In genomic region chrX:154599531-154599930, GRCh38 we compare ENCODE assay signal across 1 cellular context.
TF ChIP-seq lines count a peak whose summit lies in the region.

No MANE protein-coding gene starts in this region.

TF ChIP-seq in H1, 55 proteins besides CTCF, POLR2A, EP300 and RAD21:
- TF ChIP-seq TEAD4 (IDR thresholded peaks at IDR 0.05; ENCODE audit: low read depth, low read length): no peak
- TF ChIP-seq SRF (IDR thresholded peaks at IDR 0.05; ENCODE audit: low read depth, low read length): no peak
- no peak for TF ChIP-seq SAP30 (IDR thresholded peaks at IDR 0.05; ENCODE audit: insufficient read depth, insufficient replicate concordance, low read length)
- TF ChIP-seq TCF12 (IDR thresholded peaks at IDR 0.05; ENCODE audit: low read depth, low read length): no peak
- no peak for TF ChIP-seq YY1 (IDR thresholded peaks at IDR 0.05; ENCODE audit: low read depth, low read length)
- TF ChIP-seq ATF3 (IDR thresholded peaks at IDR 0.05; ENCODE audit: insufficient read depth, low read depth, low read length): no peak
- TF ChIP-seq SUZ12 (IDR thresholded peaks at IDR 0.05; ENCODE audit: low read length): no peak
- no peak for TF ChIP-seq ZNF274 (IDR thresholded peaks at IDR 0.05; ENCODE audit: borderline replicate concordance, extremely low read depth, low read length)
- TF ChIP-seq CTBP2 (IDR thresholded peaks at IDR 0.05; ENCODE audit: borderline replicate concordance, insufficient read depth, insufficient read length, low read length): no peak
- no peak for TF ChIP-seq FOSL1 (IDR thresholded peaks at IDR 0.05; ENCODE audit: insufficient read depth, low read depth, low read length)
